ENCODE assay signal across 2 cellular contexts in the genomic region with DNA sequence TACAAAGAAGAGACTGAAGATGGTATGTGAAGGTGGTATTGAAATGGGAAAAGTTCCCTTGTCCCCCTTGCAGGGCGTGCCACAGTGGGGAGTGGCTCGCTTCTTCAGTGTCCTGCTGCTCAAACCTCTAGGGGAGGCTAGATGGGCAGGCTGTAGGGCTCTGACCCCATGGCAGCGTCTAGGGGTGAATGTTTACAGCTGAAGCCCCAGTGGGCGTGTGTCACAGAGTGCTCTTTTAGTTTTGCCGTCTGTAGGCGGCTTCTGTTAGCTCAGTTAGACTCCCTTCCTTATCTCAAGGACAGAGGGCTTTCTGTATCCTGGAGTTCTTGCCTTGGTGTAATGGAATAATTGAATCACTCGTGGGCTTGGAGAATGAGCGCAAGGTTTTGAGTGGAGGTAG.
TF ChIP-seq lines count a peak whose summit lies in the region.

No MANE protein-coding gene starts in this region.

TF ChIP-seq in A549, 52 proteins besides CTCF, POLR2A, EP300 and RAD21:
- TF ChIP-seq SREBF2 (IDR thresholded peaks at IDR 0.05) (no peak), CHD2 (IDR thresholded peaks at IDR 0.05; ENCODE audit: low read length, partially characterized antibody) (no peak), MAFK (IDR thresholded peaks at IDR 0.05; ENCODE audit: partially characterized antibody) (no peak), MYC (IDR thresholded peaks at IDR 0.05; ENCODE audit: borderline replicate concordance, low read length) (no peak), SMC3 (IDR thresholded peaks at IDR 0.05) (no peak), JUNB (IDR thresholded peaks at IDR 0.05) (no peak), ZFP36 (IDR thresholded peaks at IDR 0.05; ENCODE audit: borderline replicate concordance, partially characterized antibody) (no peak), KDM1A (IDR thresholded peaks at IDR 0.05; ENCODE audit: low read depth) (no peak), TP53 (CRISPR knock-in tag; IDR thresholded peaks at IDR 0.05) (no peak), HOXA7 (CRISPR knock-in tag; IDR thresholded peaks at IDR 0.05) (no peak), CEBPB (IDR thresholded peaks at IDR 0.05) (no peak), NR3C1 (IDR thresholded peaks at IDR 0.05) (no peak), GATA3 (IDR thresholded peaks at IDR 0.05; ENCODE audit: borderline replicate concordance) (no peak), CBX2 (IDR thresholded peaks at IDR 0.05; ENCODE audit: borderline replicate concordance, low read depth) (no peak), JUN (IDR thresholded peaks at IDR 0.05) (no peak), ZC3H11A (IDR thresholded peaks at IDR 0.05) (no peak)
- TF ChIP-seq, protein P1, sequence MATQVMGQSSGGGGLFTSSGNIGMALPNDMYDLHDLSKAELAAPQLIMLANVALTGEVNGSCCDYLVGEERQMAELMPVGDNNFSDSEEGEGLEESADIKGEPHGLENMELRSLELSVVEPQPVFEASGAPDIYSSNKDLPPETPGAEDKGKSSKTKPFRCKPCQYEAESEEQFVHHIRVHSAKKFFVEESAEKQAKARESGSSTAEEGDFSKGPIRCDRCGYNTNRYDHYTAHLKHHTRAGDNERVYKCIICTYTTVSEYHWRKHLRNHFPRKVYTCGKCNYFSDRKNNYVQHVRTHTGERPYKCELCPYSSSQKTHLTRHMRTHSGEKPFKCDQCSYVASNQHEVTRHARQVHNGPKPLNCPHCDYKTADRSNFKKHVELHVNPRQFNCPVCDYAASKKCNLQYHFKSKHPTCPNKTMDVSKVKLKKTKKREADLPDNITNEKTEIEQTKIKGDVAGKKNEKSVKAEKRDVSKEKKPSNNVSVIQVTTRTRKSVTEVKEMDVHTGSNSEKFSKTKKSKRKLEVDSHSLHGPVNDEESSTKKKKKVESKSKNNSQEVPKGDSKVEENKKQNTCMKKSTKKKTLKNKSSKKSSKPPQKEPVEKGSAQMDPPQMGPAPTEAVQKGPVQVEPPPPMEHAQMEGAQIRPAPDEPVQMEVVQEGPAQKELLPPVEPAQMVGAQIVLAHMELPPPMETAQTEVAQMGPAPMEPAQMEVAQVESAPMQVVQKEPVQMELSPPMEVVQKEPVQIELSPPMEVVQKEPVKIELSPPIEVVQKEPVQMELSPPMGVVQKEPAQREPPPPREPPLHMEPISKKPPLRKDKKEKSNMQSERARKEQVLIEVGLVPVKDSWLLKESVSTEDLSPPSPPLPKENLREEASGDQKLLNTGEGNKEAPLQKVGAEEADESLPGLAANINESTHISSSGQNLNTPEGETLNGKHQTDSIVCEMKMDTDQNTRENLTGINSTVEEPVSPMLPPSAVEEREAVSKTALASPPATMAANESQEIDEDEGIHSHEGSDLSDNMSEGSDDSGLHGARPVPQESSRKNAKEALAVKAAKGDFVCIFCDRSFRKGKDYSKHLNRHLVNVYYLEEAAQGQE (IDR thresholded peaks at IDR 0.05), result no peak
- TF ChIP-seq, protein P2, sequence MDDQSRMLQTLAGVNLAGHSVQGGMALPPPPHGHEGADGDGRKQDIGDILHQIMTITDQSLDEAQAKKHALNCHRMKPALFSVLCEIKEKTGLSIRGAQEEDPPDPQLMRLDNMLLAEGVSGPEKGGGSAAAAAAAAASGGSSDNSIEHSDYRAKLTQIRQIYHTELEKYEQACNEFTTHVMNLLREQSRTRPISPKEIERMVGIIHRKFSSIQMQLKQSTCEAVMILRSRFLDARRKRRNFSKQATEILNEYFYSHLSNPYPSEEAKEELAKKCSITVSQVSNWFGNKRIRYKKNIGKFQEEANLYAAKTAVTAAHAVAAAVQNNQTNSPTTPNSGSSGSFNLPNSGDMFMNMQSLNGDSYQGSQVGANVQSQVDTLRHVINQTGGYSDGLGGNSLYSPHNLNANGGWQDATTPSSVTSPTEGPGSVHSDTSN (IDR thresholded peaks at IDR 0.05), result no peak
- TF ChIP-seq, protein P3, sequence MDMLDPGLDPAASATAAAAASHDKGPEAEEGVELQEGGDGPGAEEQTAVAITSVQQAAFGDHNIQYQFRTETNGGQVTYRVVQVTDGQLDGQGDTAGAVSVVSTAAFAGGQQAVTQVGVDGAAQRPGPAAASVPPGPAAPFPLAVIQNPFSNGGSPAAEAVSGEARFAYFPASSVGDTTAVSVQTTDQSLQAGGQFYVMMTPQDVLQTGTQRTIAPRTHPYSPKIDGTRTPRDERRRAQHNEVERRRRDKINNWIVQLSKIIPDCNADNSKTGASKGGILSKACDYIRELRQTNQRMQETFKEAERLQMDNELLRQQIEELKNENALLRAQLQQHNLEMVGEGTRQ (IDR thresholded peaks at IDR 0.05), result no peak
- TF ChIP-seq, protein P4, sequence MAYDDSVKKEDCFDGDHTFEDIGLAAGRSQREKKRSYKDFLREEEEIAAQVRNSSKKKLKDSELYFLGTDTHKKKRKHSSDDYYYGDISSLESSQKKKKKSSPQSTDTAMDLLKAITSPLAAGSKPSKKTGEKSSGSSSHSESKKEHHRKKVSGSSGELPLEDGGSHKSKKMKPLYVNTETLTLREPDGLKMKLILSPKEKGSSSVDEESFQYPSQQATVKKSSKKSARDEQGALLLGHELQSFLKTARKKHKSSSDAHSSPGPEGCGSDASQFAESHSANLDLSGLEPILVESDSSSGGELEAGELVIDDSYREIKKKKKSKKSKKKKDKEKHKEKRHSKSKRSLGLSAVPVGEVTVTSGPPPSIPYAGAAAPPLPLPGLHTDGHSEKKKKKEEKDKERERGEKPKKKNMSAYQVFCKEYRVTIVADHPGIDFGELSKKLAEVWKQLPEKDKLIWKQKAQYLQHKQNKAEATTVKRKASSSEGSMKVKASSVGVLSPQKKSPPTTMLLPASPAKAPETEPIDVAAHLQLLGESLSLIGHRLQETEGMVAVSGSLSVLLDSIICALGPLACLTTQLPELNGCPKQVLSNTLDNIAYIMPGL (CRISPR knock-in tag; IDR thresholded peaks at IDR 0.05; ENCODE audit: borderline replicate concordance), result no peak

TF ChIP-seq in H1, 55 proteins besides CTCF, POLR2A, EP300 and RAD21:
- TF ChIP-seq, protein P5, sequence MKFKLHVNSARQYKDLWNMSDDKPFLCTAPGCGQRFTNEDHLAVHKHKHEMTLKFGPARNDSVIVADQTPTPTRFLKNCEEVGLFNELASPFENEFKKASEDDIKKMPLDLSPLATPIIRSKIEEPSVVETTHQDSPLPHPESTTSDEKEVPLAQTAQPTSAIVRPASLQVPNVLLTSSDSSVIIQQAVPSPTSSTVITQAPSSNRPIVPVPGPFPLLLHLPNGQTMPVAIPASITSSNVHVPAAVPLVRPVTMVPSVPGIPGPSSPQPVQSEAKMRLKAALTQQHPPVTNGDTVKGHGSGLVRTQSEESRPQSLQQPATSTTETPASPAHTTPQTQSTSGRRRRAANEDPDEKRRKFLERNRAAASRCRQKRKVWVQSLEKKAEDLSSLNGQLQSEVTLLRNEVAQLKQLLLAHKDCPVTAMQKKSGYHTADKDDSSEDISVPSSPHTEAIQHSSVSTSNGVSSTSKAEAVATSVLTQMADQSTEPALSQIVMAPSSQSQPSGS (IDR thresholded peaks at IDR 0.05; ENCODE audit: low read length), result no peak
- TF ChIP-seq TCF12 (IDR thresholded peaks at IDR 0.05; ENCODE audit: low read depth, low read length) (no peak), PHF8 (conservative IDR thresholded peaks at IDR 0.05; ENCODE audit: low read depth, low read length) (no peak), SIRT6 (IDR thresholded peaks at IDR 0.05; ENCODE audit: low read length) (no peak), SIX5 (IDR thresholded peaks at IDR 0.05; ENCODE audit: low read depth, low read length) (no peak), SAP30 (IDR thresholded peaks at IDR 0.05; ENCODE audit: insufficient read depth, insufficient replicate concordance, low read length) (no peak), TAF7 (optimal IDR thresholded peaks at IDR 0.05; ENCODE audit: borderline replicate concordance, low read depth, low read length) (no peak), ZNF274 (IDR thresholded peaks at IDR 0.05; ENCODE audit: borderline replicate concordance, extremely low read depth, low read length) (no peak), RXRA (IDR thresholded peaks at IDR 0.05; ENCODE audit: insufficient read depth, low read depth, low read length) (no peak), CREB1 (IDR thresholded peaks at IDR 0.05) (no peak), MAFK (IDR thresholded peaks at IDR 0.05; ENCODE audit: low read depth, low read length) (no peak), CEBPB (IDR thresholded peaks at IDR 0.05; ENCODE audit: low read depth, low read length) (no peak), SRF (IDR thresholded peaks at IDR 0.05; ENCODE audit: low read depth, low read length) (no peak), RNF2 (IDR thresholded peaks at IDR 0.05; ENCODE audit: borderline replicate concordance, low read depth, low read length, missing control alignments, poor library complexity, severe bottlenecking) (no peak)
- TF ChIP-seq, protein P6, sequence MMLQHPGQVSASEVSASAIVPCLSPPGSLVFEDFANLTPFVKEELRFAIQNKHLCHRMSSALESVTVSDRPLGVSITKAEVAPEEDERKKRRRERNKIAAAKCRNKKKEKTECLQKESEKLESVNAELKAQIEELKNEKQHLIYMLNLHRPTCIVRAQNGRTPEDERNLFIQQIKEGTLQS (IDR thresholded peaks at IDR 0.05; ENCODE audit: insufficient read depth, low read depth, low read length), result no peak
